ENCODE assay signal across 8 cellular contexts in the genomic region with DNA sequence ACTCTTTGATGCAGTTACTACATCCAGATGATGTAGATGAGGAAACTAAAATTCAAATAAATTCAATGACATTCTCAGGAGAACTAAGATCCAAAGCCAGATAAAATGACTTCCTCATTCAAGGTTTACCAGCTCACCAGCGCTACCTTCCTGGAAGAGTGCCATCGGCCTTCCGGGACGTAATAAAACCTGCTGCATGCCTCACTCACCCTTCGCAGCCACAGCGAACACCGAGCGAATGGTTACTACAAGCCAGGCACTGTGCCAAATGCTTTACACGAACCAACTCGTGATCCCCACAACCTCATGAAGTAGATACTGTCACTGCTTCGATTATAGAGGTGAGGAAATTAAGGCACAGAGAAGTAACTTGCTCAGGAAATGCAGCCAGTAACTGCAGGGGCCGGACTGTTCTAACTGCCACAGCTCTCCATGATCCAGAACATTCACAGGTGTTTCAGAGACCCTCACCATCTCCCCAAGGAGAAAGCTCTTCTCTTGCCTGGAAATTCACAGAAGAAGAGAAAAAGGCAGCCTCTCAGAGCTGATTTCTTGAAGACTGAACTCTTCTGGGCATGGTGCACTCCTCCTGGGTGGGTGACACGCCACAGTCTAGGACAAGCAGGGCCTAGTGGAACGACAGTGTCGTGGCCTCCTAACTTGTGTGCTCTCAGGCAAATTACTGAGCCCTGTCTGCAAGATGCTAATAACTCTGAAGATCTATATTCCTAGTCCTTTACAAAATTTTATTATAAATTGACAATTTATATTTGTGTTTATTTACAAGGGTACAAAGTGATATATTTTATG. TPM values are rescaled to one million over a fixed set of nuclear protein-coding genes. Genes with fewer than 3 reads are reported as not detected.
DNase-seq lines count a peak whose midpoint lies in the region; ATAC-seq lines count a peak whose summit lies in the region.

No MANE protein-coding gene starts in this region.

- peak; percentile 51 for DNase-seq in HT1080 (ENCODE audit: low read depth)
- peak; percentile 15 to 50 (median 28) for DNase-seq in T-helper 1 cell
- peak; percentile 39 for DNase-seq in central memory CD4-positive, alpha-beta T cell
- peak; percentile 68 for DNase-seq in stimulated activated CD4-positive, alpha-beta T cell treated with anti-CD3 and anti-CD28 coated beads, Interleukin-1b, Interleukin-23, amount 100 ng/mL, for 48 hours
- DNase-seq in SW480 (ENCODE audit: low spot score) = no peak
- no peak for DNase-seq in midbrain (lab: John Stamatoyannopoulos, UW)

- ATAC-seq in HG02571 (IDR thresholded peaks at IDR 0.05; ENCODE audit: unreplicated experiment) = no peak
- no peak for ATAC-seq in GM21786 (IDR thresholded peaks at IDR 0.05; ENCODE audit: unreplicated experiment)

RNA-seq across cellular contexts. Expression of a gene that starts 46.8 kb away (rescaled TPM):
- 0.53 and 0.79 TPM in 2 replicates for total RNA-seq in HT1080 (2014; rRNA removed; shearing (Covaris generic))
- polyA plus RNA-seq in HT1080 (2015; cell fraction: cytosol; rRNA removed) = 0.57 and 0.92 TPM in 2 replicates
- 4.0 and 4.3 TPM in 2 replicates for polyA plus RNA-seq in HT1080 (2015; cell fraction: nucleus; rRNA removed)

RNA-seq across cellular contexts. Expression of a gene that starts 59.8 kb away (rescaled TPM):
- 44.3 and 54.9 TPM in 2 replicates for total RNA-seq in HT1080 (2014; rRNA removed; shearing (Covaris generic))
- polyA plus RNA-seq in HT1080 (2015; cell fraction: cytosol; rRNA removed) = 37.9 and 50.1 TPM in 2 replicates
- polyA plus RNA-seq in HT1080 (2015; cell fraction: nucleus; rRNA removed) = 17.9 and 21.2 TPM in 2 replicates

Comparison
In these comparisons a context has a peak if more than half of its experiments do, and no peak if none do; other contexts are left out.
1. DNase-seq: peak in HT1080 (single experiment), T-helper 1 cell (5 of 5), central memory CD4-positive, alpha-beta T cell (single experiment) and stimulated activated CD4-positive, alpha-beta T cell treated with anti-CD3 and anti-CD28 coated beads, Interleukin-1b, Interleukin-23, amount 100 ng/mL, for 48 hours (single experiment); none in SW480 (single experiment) and midbrain (single experiment).